ENCODE assay signal across 8 cellular contexts in genomic region chr9:121267689-121268597, GRCh38. TPM values are rescaled to one million over a fixed set of nuclear protein-coding genes. Genes with fewer than 3 reads are reported as not detected.
DNase-seq lines count a peak whose midpoint lies in the region; ATAC-seq, FAIRE-seq and TF ChIP-seq lines count a peak whose summit lies in the region.

TSS of gene GSN (plus strand) at chr9:121268162. CDS start at chr9:121301972, 33,810 bp downstream.

- peak within 1 kb of the TSS; percentile 87 to 95 for H3K4me3 Mint-ChIP-seq in CD14-positive monocyte

- FAIRE-seq in urothelium cell line (lab: Jason Lieb, UNC) = no peak

- no peaks in the 10 kb centered on the region for H3K27me3 ChIP-seq in heart right ventricle
- no peaks in the 10 kb centered on the region for H3K27me3 ChIP-seq in trophoblast cell (ENCODE audit: insufficient read depth, low read length)

- H4K8ac ChIP-seq in trophoblast cell (ENCODE audit: low read depth, low read length) = peak within 1 kb of the TSS; percentile 81

- H3K36me3 ChIP-seq in heart right ventricle (no peaks in the 10 kb centered on the region), trophoblast cell (ENCODE audit: control insufficient read depth in 1 of 2, insufficient read depth in 2 of 2, low read length in 2 of 2) (no peaks in the 10 kb centered on the region)

- H3K36me3 Mint-ChIP-seq in CD14-positive monocyte = peaks cover 4 to 6% of the 10 kb centered on the region in 2 donors

- H3K79me1 ChIP-seq in trophoblast cell (ENCODE audit: low read length) = peaks cover 18% of the 10 kb centered on the region

- peaks cover 8 to 66% (median 57%) of the 10 kb centered on the region in 9 donors for H3K4me1 ChIP-seq in heart right ventricle
- H3K4me1 ChIP-seq in trophoblast cell (ENCODE audit: control insufficient read depth in 1 of 2, insufficient read depth in 2 of 2, low read length in 2 of 2) = peaks cover 25 to 41% of the 10 kb centered on the region in 2 experiments

- peak within 1 kb of the TSS; percentile 87 for H2AFZ ChIP-seq in trophoblast cell (ENCODE audit: insufficient read depth, low read length, poor library complexity)

- H4K12ac ChIP-seq in trophoblast cell (ENCODE audit: low read depth, low read length) = peak within 1 kb of the TSS; percentile 67

- peak within 1 kb of the TSS; percentile 75 for H3K9ac ChIP-seq in trophoblast cell (ENCODE audit: low read length)

- peak within 1 kb of the TSS; percentile 82 for H4K91ac ChIP-seq in trophoblast cell (ENCODE audit: low read depth, low read length)

- H3K4me1 Mint-ChIP-seq in CD14-positive monocyte = peaks cover 70% of the 10 kb centered on the region

- H3K4me3 ChIP-seq in heart right ventricle (peak within 1 kb of the TSS; percentile 79 to 95 (median 90)), trophoblast cell (ENCODE audit: low read depth, low read length) (peak within 1 kb of the TSS; percentile 85)

- peak within 1 kb of the TSS; percentile 77 for H3K18ac ChIP-seq in trophoblast cell (ENCODE audit: low read length)

- DNase-seq in CD14-positive monocyte (ENCODE audit: low spot score) (no peak), HuH-7 (ENCODE audit: low spot score) (peak; percentile 82), SW480 (ENCODE audit: low spot score) (peak; percentile 49), amniotic stem cell (lab: John Stamatoyannopoulos, UW) (peak; percentile 33), heart right ventricle (peak; percentile 86 to 89), trophoblast cell (peak; percentile 56 to 76), urothelium cell line (ENCODE audit: low spot score) (peak; percentile 86)

- peak within 1 kb of the TSS; percentile 55 for H2BK5ac ChIP-seq in trophoblast cell (ENCODE audit: low read depth, low read length, poor library complexity)

- H3K14ac ChIP-seq in trophoblast cell (ENCODE audit: low read length) = peak within 1 kb of the TSS; percentile 89

- intact Hi-C loops in CD14-positive monocyte (cut with micrococcal nuclease) = loop anchor here (2.0 to 10.0 kb wide), 3 partner anchors 13 to 53 kb away; no protein-coding TSS in a partner anchor
- intact Hi-C loops in heart right ventricle (cut with DNase I) = loop anchor here in 5 of 10 donors (5.0 kb wide), 3 partner anchors 41 to 56 kb away; no protein-coding TSS in a partner anchor

- H3K27me3 Mint-ChIP-seq in CD14-positive monocyte (ENCODE audit: low read depth in 3 of 3) = peaks cover 0 to 1% (median 0%) of the 10 kb centered on the region in 3 donors

- H3K4me2 ChIP-seq in trophoblast cell (ENCODE audit: low read length) = peak within 1 kb of the TSS; percentile 97

- H3K27ac Mint-ChIP-seq in CD14-positive monocyte = peak within 1 kb of the TSS; percentile 71 to 90 (median 85)

- WGBS in heart right ventricle, 2 donors = 1% methylated on average over 40 to 64 of the region's 64 CpGs
- no CpG with 5 or more reads among the region's 64 CpGs for WGBS in trophoblast cell (ENCODE audit: extremely low coverage, insufficient coverage, insufficient read length)

- H3K27ac ChIP-seq in heart right ventricle (peak within 1 kb of the TSS; percentile 70 to 92 (median 88)), trophoblast cell (ENCODE audit: low read depth, low read length) (peak within 1 kb of the TSS; percentile 30)

- H2AK5ac ChIP-seq in trophoblast cell (ENCODE audit: low read length) = peak within 1 kb of the TSS; percentile 10

- H3K9me3 ChIP-seq in heart right ventricle (no peaks in the 10 kb centered on the region), trophoblast cell (ENCODE audit: insufficient read depth, low read depth, low read length) (peaks cover 4% of the 10 kb centered on the region)

- TF ChIP-seq CTCF in CD14-positive monocyte (IDR thresholded peaks at IDR 0.05) (no peak), heart right ventricle (IDR thresholded peaks at IDR 0.05) (peak in 3 of 9 donors; percentile 13 to 17 (median 16))

- peak within 1 kb of the TSS; percentile 59 for H2BK12ac ChIP-seq in trophoblast cell (ENCODE audit: low read length)

- H3K9me3 Mint-ChIP-seq in CD14-positive monocyte = peaks cover 0 to 2% (median 0%) of the 10 kb centered on the region in 7 donors

- H3K23ac ChIP-seq in trophoblast cell (ENCODE audit: low read length) = no peak within 1 kb of the TSS

- H2BK120ac ChIP-seq in trophoblast cell (ENCODE audit: insufficient read depth, low read length, poor library complexity) = peak within 1 kb of the TSS; percentile 73

- peak within 1 kb of the TSS; percentile 2 for H3K4ac ChIP-seq in trophoblast cell (ENCODE audit: low read depth, low read length)

- peaks cover 5% of the 10 kb centered on the region for H3K79me2 ChIP-seq in trophoblast cell (ENCODE audit: control insufficient read depth, insufficient read depth, low read length, poor library complexity)

- ATAC-seq in GM19463 (IDR thresholded peaks at IDR 0.05; ENCODE audit: unreplicated experiment) (peak; percentile 78), heart right ventricle (peak; percentile 83 to 94 (median 90))

RNA-seq across cellular contexts. Expression of gene GSN, which starts in this region (rescaled TPM):
- polyA plus RNA-seq in CD14-positive monocyte = 100 to 1,000 TPM in 1 of 2 donors, 10 to 100 TPM in 1; 95.8 to 187 TPM
- total RNA-seq in heart right ventricle = 100 to 1,000 TPM; 532 to 861 (median 668) TPM
- 100 to 1,000 TPM; 360 to 823 TPM for polyA plus RNA-seq in heart right ventricle
- polyA plus RNA-seq in trophoblast cell (2013) = 103 and 105 TPM in 2 replicates
